ENCODE assay signal across 3 cellular contexts in genomic region chr3:12262173-12262572, GRCh38. TPM values are rescaled to one million over a fixed set of nuclear protein-coding genes. Genes with fewer than 3 reads are reported as not detected.
"Had no signal": no experiment of that assay in that cellular context is flagged by ENCODE, and none has a peak within 500 bp of the region (broad histone marks: within the 10 kb centered on the region; RNA-seq: fewer than 3 reads in every experiment).

No MANE protein-coding gene starts in this region.

RNA-seq across cellular contexts. Expression of gene PPARG, which starts 26.7 kb away (rescaled TPM):
- total RNA-seq: naive thymus-derived CD8-positive, alpha-beta T cell; neural crest cell had no signal
- polyA plus RNA-seq: naive thymus-derived CD4-positive, alpha-beta T cell; naive thymus-derived CD8-positive, alpha-beta T cell had no signal
